ENCODE assay signal across 8 cellular contexts in genomic region chr5:168076561-168076991, GRCh38.
DNase-seq lines count a peak whose midpoint lies in the region; ATAC-seq and TF ChIP-seq lines count a peak whose summit lies in the region.

No MANE protein-coding gene starts in this region.

- no peak overlapping the region for H3K4me3 Mint-ChIP-seq in T-cell
- H3K4me3 Mint-ChIP-seq in activated T-cell treated with anti-CD3 and anti-CD28 coated beads, Interleukin-2, amount 50 U/mL, for 24 hours: no peak overlapping the region

- TF ChIP-seq CTCF in fibroblast of lung (conservative IDR thresholded peaks at IDR 0.05 in 1 of 2, IDR thresholded peaks at IDR 0.05 in 1 of 2; ENCODE audit: low read depth in 1 of 2, low read length in 2 of 2) (peak; percentile 32 to 59), thyroid gland (IDR thresholded peaks at IDR 0.05) (peak in 2 of 6 experiments; percentile 9 to 29)

- H4K20me1 ChIP-seq in fibroblast of lung (ENCODE audit: control insufficient read depth, extremely low read depth, insufficient read depth, low read length): no peaks in the 10 kb centered on the region

- 57 to 68% methylated on average over 2 of the region's 2 CpGs for WGBS in thyroid gland, 2 donors

- H2AFZ ChIP-seq in fibroblast of lung (ENCODE audit: low read length): no peak overlapping the region

- H3K9me3 ChIP-seq in fibroblast of lung (ENCODE audit: control insufficient read depth, insufficient read depth, low read depth, low read length): no peaks in the 10 kb centered on the region
- no peaks in the 10 kb centered on the region for H3K9me3 ChIP-seq in thyroid gland

- TF ChIP-seq POLR2A in thyroid gland (IDR thresholded peaks at IDR 0.05): no peak

- peak; percentile 80 for ATAC-seq in GM18868 (IDR thresholded peaks at IDR 0.05; ENCODE audit: unreplicated experiment)
- no peak for ATAC-seq in T-cell (replicated peaks in 1 of 4)

- intact Hi-C loops in thyroid gland (cut with DNase I): no loop called here

- H3K9me3 Mint-ChIP-seq in T-cell: peaks cover 0 to 11% (median 0%) of the 10 kb centered on the region in 3 donors
- H3K9me3 Mint-ChIP-seq in activated T-cell treated with anti-CD3 and anti-CD28 coated beads, Interleukin-2, amount 50 U/mL, for 24 hours: no peaks in the 10 kb centered on the region

- H3K4me1 ChIP-seq in fibroblast of lung (ENCODE audit: control insufficient read depth, extremely low read depth, insufficient read depth, low read length) (no peaks in the 10 kb centered on the region), thyroid gland (no peaks in the 10 kb centered on the region)

- peak; percentile 44 for DNase-seq in ACHN
- DNase-seq in NCI-H69 (lab: John Stamatoyannopoulos, UW): peak; percentile 59
- peak in 1 of 2 donors; percentile 67 for DNase-seq in fibroblast of lung (ENCODE audit: low read depth in 2 of 2)
- DNase-seq in thyroid gland: peak; percentile 7 to 36
- DNase-seq in SW 1271 (lab: John Stamatoyannopoulos, UW): no peak
- no peak for DNase-seq in T-cell
- DNase-seq in activated T-cell treated with anti-CD3 and anti-CD28 coated beads, Interleukin-2, amount 50 U/mL, for 24 hours: no peak

- H3K27ac ChIP-seq in fibroblast of lung (ENCODE audit: insufficient read depth, low read length) (no peak overlapping the region), thyroid gland (no peak overlapping the region)

- H3K79me2 ChIP-seq in fibroblast of lung (ENCODE audit: control insufficient read depth, insufficient read depth, low read length): no peaks in the 10 kb centered on the region

- H3K27ac Mint-ChIP-seq in T-cell: no peak overlapping the region
- no peak overlapping the region for H3K27ac Mint-ChIP-seq in activated T-cell treated with anti-CD3 and anti-CD28 coated beads, Interleukin-2, amount 50 U/mL, for 24 hours

- H3K27me3 ChIP-seq in fibroblast of lung (ENCODE audit: control insufficient read depth, insufficient read depth, low read length) (no peaks in the 10 kb centered on the region), thyroid gland (no peaks in the 10 kb centered on the region)

- no peak overlapping the region for H3K4me2 ChIP-seq in fibroblast of lung (ENCODE audit: extremely low read depth, insufficient read depth, low read length)

- in situ Hi-C loops in ACHN (cut with HindIII; ENCODE audit: low pct_ligation_motif_present, low pct_unique_long_range_greater_than_20kb, low sequenced_read_pairs): no loop called here

- peaks cover 0 to 9% of the 10 kb centered on the region in 2 donors for H3K27me3 Mint-ChIP-seq in T-cell
- peaks cover 6% of the 10 kb centered on the region for H3K27me3 Mint-ChIP-seq in activated T-cell treated with anti-CD3 and anti-CD28 coated beads, Interleukin-2, amount 50 U/mL, for 24 hours

- POLR2A ChIA-PET in T-cell (lab: Charles Lee): no interaction called here

- peaks cover 0 to 3% (median 0%) of the 10 kb centered on the region in 3 donors for H3K4me1 Mint-ChIP-seq in T-cell
- peaks cover 3% of the 10 kb centered on the region for H3K4me1 Mint-ChIP-seq in activated T-cell treated with anti-CD3 and anti-CD28 coated beads, Interleukin-2, amount 50 U/mL, for 24 hours (ENCODE audit: low read depth)

- H3K36me3 ChIP-seq in fibroblast of lung (ENCODE audit: control insufficient read depth, insufficient read depth, low read length) (no peaks in the 10 kb centered on the region), thyroid gland (no peaks in the 10 kb centered on the region)

- H3K36me3 Mint-ChIP-seq in T-cell: no peaks in the 10 kb centered on the region
- H3K36me3 Mint-ChIP-seq in activated T-cell treated with anti-CD3 and anti-CD28 coated beads, Interleukin-2, amount 50 U/mL, for 24 hours (ENCODE audit: low read depth): no peaks in the 10 kb centered on the region

- no peak overlapping the region for H3K4me3 ChIP-seq in fibroblast of lung (replicated peaks in 1 of 4; ENCODE audit: control extremely low read depth in 1 of 4, insufficient read depth in 1 of 4, low read depth in 3 of 4, low read length in 4 of 4)
- no peak overlapping the region for H3K4me3 ChIP-seq in thyroid gland (replicated peaks in 1 of 3)

- CTCF ChIA-PET in T-cell (lab: Charles Lee): no interaction called here

- H3K9ac ChIP-seq in fibroblast of lung (ENCODE audit: insufficient read depth, low read length): no peak overlapping the region

Comparison
In these comparisons a context has a peak if more than half of its experiments do, and no peak if none do; other contexts are left out.
1. DNase-seq: peak in ACHN (single experiment), NCI-H69 (single experiment) and thyroid gland (2 of 2); none in SW 1271 (0 of 2), T-cell (0 of 34) and activated T-cell treated with anti-CD3 and anti-CD28 coated beads, Interleukin-2, amount 50 U/mL, for 24 hours (single experiment).